Comparison of ENCODE assay signal across 15 cellular contexts in genomic region chr1:228830185-228830953, GRCh38.
DNase-seq lines count a peak whose midpoint lies in the region; ATAC-seq, FAIRE-seq and TF ChIP-seq lines count a peak whose summit lies in the region.
"Had no signal": no experiment of that assay in that cellular context is flagged by ENCODE, and none has a peak within 500 bp of the region (broad histone marks: within the 10 kb centered on the region; RNA-seq: fewer than 3 reads in every experiment).

No MANE protein-coding gene starts in this region.

- peak overlapping the region; percentile 17 for H3K9ac ChIP-seq in HCT116 (ENCODE audit: low read length)
- no peak overlapping the region for H3K9ac ChIP-seq in endodermal cell (ENCODE audit: extremely low read depth, low read length, poor library complexity, severe bottlenecking)

- BruUV-seq in HCT116 (replicated peaks; lab: Mats Ljungman, UMichigan), result no TSS peak

- H3K4me2 ChIP-seq in A549 (peak overlapping the region; percentile 43; the same call in 2 of the 3 replicates), HCT116 (ENCODE audit: low read length) (peak overlapping the region; percentile 52)

- H3K4me3 Mint-ChIP-seq in endodermal cell, result no peak overlapping the region
- H3K4me3 Mint-ChIP-seq: activated CD4-positive, alpha-beta memory T cell treated with anti-CD3 and anti-CD28 coated beads for 36 hours; activated naive CD8-positive, alpha-beta T cell treated with anti-CD3 and anti-CD28 coated beads, Interleukin-2, amount 50 U/mL, for 24 hours had no signal

- H3K9me3 Mint-ChIP-seq in endodermal cell, result no peaks in the 10 kb centered on the region
- H3K9me3 Mint-ChIP-seq: activated CD4-positive, alpha-beta memory T cell treated with anti-CD3 and anti-CD28 coated beads for 36 hours; activated naive CD8-positive, alpha-beta T cell treated with anti-CD3 and anti-CD28 coated beads, Interleukin-2, amount 50 U/mL, for 24 hours had no signal

- H3K9me2 ChIP-seq in HCT116 (ENCODE audit: insufficient read depth), result no peaks in the 10 kb centered on the region

- no peaks in the 10 kb centered on the region for H3K79me2 ChIP-seq in HCT116 (ENCODE audit: insufficient read depth, low read length)

- TF ChIP-seq CTCF in A549 (IDR thresholded peaks at IDR 0.05) (no peak), HCT116 (IDR thresholded peaks at IDR 0.05 in 2 of 3, conservative IDR thresholded peaks at IDR 0.05 in 1 of 3; ENCODE audit: borderline replicate concordance in 1 of 3, insufficient read depth in 1 of 3, low read depth in 2 of 3, low read length in 2 of 3) (no peak), endodermal cell (conservative IDR thresholded peaks at IDR 0.05) (no peak)

- H3K9me3 ChIP-seq in A549 (no peaks in the 10 kb centered on the region), HCT116 (ENCODE audit: control insufficient read depth in 1 of 2, insufficient read depth in 1 of 2, low read depth in 1 of 2, low read length in 2 of 2) (no peaks in the 10 kb centered on the region), endodermal cell (ENCODE audit: control insufficient read depth, low read length) (no peaks in the 10 kb centered on the region)
- H3K9me3 ChIP-seq: BE2C had no signal

- RAD21 ChIA-PET in HCT116 (lab: Charles Lee; ENCODE audit: low non-redundant PET in 1 of 2, low total read pairs in 2 of 2, uncharacterized antibody in 2 of 2, unreplicated experiment in 2 of 2), result no interaction called here

- DNase-seq in A549 (ENCODE audit: low read depth in 1 of 2, low spot score in 1 of 2) (no peak), HCT116 (ENCODE audit: low read depth, low spot score) (no peak), endodermal cell (peak; percentile 61), middle frontal gyrus (ENCODE audit: extremely low spot score, low spot score) (peak; percentile 50), SK-N-DZ (ENCODE audit: low spot score) (no peak), H54 (ENCODE audit: insufficient read length, low spot score) (no peak)
- DNase-seq: activated CD4-positive, alpha-beta memory T cell treated with anti-CD3 and anti-CD28 coated beads for 36 hours; activated naive CD8-positive, alpha-beta T cell treated with anti-CD3 and anti-CD28 coated beads, Interleukin-2, amount 50 U/mL, for 24 hours; BE2C; effector CD8-positive, alpha-beta T cell; glutamatergic neuron; naive thymus-derived CD4-positive, alpha-beta T cell; NCI-H748 treated with DMSO at 0.1 percent for 48 hours had no signal

- H3K4me1 ChIP-seq in A549 (peaks cover 33% of the 10 kb centered on the region), HCT116 (ENCODE audit: control insufficient read depth in 1 of 2, insufficient read depth in 2 of 2, low read length in 2 of 2) (peaks cover 20 to 23% of the 10 kb centered on the region in 2 experiments), endodermal cell (ENCODE audit: control insufficient read depth, insufficient read depth, low read length) (no peaks in the 10 kb centered on the region)

- ATAC-seq in A549 (peak in 1 of 2 experiments; percentile 39; a peak in 3 of 6 replicates), HCT116 (peak; percentile 51), HG03159 (IDR thresholded peaks at IDR 0.05; ENCODE audit: unreplicated experiment) (no peak), HG02870 (IDR thresholded peaks at IDR 0.05; ENCODE audit: unreplicated experiment) (no peak)
- ATAC-seq: naive thymus-derived CD4-positive, alpha-beta T cell had no signal

- H3K27me3 Mint-ChIP-seq in endodermal cell (ENCODE audit: insufficient read depth), result peaks cover 14% of the 10 kb centered on the region
- H3K27me3 Mint-ChIP-seq: activated naive CD8-positive, alpha-beta T cell treated with anti-CD3 and anti-CD28 coated beads, Interleukin-2, amount 50 U/mL, for 24 hours had no signal

- H3K4me3 ChIP-seq in A549 (no peak overlapping the region), HCT116 (replicated peaks in 1 of 2; ENCODE audit: low read depth in 1 of 2, low read length in 2 of 2) (no peak overlapping the region), endodermal cell (ENCODE audit: low read length) (no peak overlapping the region)

- CTCF ChIA-PET in A549 (lab: Yijun Ruan, JAX) (interaction anchor here (1.2 kb wide), 1 partner anchor 95 kb away, joined by 4 read pairs; the partner anchor contains the start of gene RHOU), HCT116 (lab: Charles Lee) (interaction anchor here (1.6 kb wide), 1 partner anchor 95 kb away, joined by 3 read pairs; the partner anchor contains the start of gene RHOU)

- TF ChIP-seq RAD21 in A549 (conservative IDR thresholded peaks at IDR 0.05 in 1 of 2, IDR thresholded peaks at IDR 0.05 in 1 of 2), result no peak
- TF ChIP-seq RAD21 in HCT116 (IDR thresholded peaks at IDR 0.05; ENCODE audit: low read depth), result no peak

- POLR2A ChIA-PET in A549 (lab: Yijun Ruan, JAX), result no interaction called here
- POLR2A ChIA-PET in HCT116 (lab: Charles Lee), result interaction anchor here (1.0 kb wide), 1 partner anchor 8 kb away, joined by 3 read pairs; no protein-coding TSS in a partner anchor

- H3K36me3 ChIP-seq in HCT116 (ENCODE audit: control insufficient read depth in 1 of 2, insufficient read depth in 2 of 2, low read length in 2 of 2), result no peaks in the 10 kb centered on the region
- no peaks in the 10 kb centered on the region for H3K36me3 ChIP-seq in endodermal cell (ENCODE audit: control insufficient read depth, insufficient read depth, low read length)
- H3K36me3 ChIP-seq: BE2C had no signal

- WGBS in A549 (ENCODE audit: missing lambda C conversion rate), result 92% methylated on average over 12 of the region's 14 CpGs
- WGBS in endodermal cell (ENCODE audit: insufficient coverage in 1 of 2, insufficient read length in 1 of 2), 2 experiments, result 84 to 87% methylated on average over 13 to 14 of the region's 14 CpGs

- no peak overlapping the region for H3K27ac Mint-ChIP-seq in endodermal cell
- H3K27ac Mint-ChIP-seq: activated CD4-positive, alpha-beta memory T cell treated with anti-CD3 and anti-CD28 coated beads for 36 hours; activated naive CD8-positive, alpha-beta T cell treated with anti-CD3 and anti-CD28 coated beads, Interleukin-2, amount 50 U/mL, for 24 hours had no signal

- intact Hi-C loops in HCT116 (cut with micrococcal nuclease), result loop anchor here (10.0 kb wide), 1 partner anchor 394 kb away; no protein-coding TSS in a partner anchor

- no peaks in the 10 kb centered on the region for H3K36me3 Mint-ChIP-seq in endodermal cell (ENCODE audit: low read depth)
- H3K36me3 Mint-ChIP-seq: activated CD4-positive, alpha-beta memory T cell treated with anti-CD3 and anti-CD28 coated beads for 36 hours had no signal

- H3K27ac ChIP-seq in A549, result peak overlapping the region; percentile 50 to 56
- peak overlapping the region; percentile 27; the same call in 1 of the 2 replicates for H3K27ac ChIP-seq in HCT116 (ENCODE audit: low read depth, low read length)
- no peak overlapping the region for H3K27ac ChIP-seq in endodermal cell (ENCODE audit: low read depth, low read length)

- H4K20me1 ChIP-seq in HCT116 (ENCODE audit: insufficient read depth), result no peaks in the 10 kb centered on the region

- peaks cover 18% of the 10 kb centered on the region for H3K4me1 Mint-ChIP-seq in endodermal cell

- H3K27me3 ChIP-seq in HCT116 (ENCODE audit: insufficient read depth, low read length) (no peaks in the 10 kb centered on the region; the same call in 1 of the 2 replicates), endodermal cell (ENCODE audit: control insufficient read depth, insufficient read depth, low read length, poor library complexity, severe bottlenecking) (no peaks in the 10 kb centered on the region)
- H3K27me3 ChIP-seq: BE2C had no signal

- TF ChIP-seq POLR2A in A549 (IDR thresholded peaks at IDR 0.05; ENCODE audit: low read length) (no peak), HCT116 (IDR thresholded peaks at IDR 0.05; ENCODE audit: borderline replicate concordance, extremely low read depth, insufficient read depth, insufficient read length) (no peak), H54 (IDR thresholded peaks at IDR 0.05; ENCODE audit: low read depth, low read length) (no peak)

- FAIRE-seq in A549 (lab: Jason Lieb, UNC), result no peak
- no peak for FAIRE-seq in H54 (lab: Jason Lieb, UNC)

- TF ChIP-seq EP300 in A549 (IDR thresholded peaks at IDR 0.05), result no peak

- peak overlapping the region; percentile 14 for H2AFZ ChIP-seq in HCT116 (ENCODE audit: low read depth, low read length, poor library complexity, severe bottlenecking)

TF ChIP-seq in A549, 52 proteins besides CTCF, POLR2A, EP300 and RAD21 (continues in another document):
- TF ChIP-seq HMGXB4 (CRISPR knock-in tag; IDR thresholded peaks at IDR 0.05; ENCODE audit: borderline replicate concordance), result no peak
- TF ChIP-seq ZC3H11A (IDR thresholded peaks at IDR 0.05), result no peak
- TF ChIP-seq RCOR1 (IDR thresholded peaks at IDR 0.05; ENCODE audit: low read depth, low read length), result no peak
- no peak for TF ChIP-seq CBX8 (IDR thresholded peaks at IDR 0.05)
- TF ChIP-seq JUN (IDR thresholded peaks at IDR 0.05), result no peak

TF ChIP-seq in HCT116, 20 proteins besides CTCF, POLR2A, EP300 and RAD21 (continues in another document):
- TF ChIP-seq FOSL1 (IDR thresholded peaks at IDR 0.05; ENCODE audit: low read depth) (no peak), ELF1 (IDR thresholded peaks at IDR 0.05; ENCODE audit: borderline replicate concordance, low read depth) (no peak), EZH2phosphoT487 (IDR thresholded peaks at IDR 0.05; ENCODE audit: borderline replicate concordance) (no peak), SP1 (IDR thresholded peaks at IDR 0.05; ENCODE audit: low read depth) (no peak), SRF (IDR thresholded peaks at IDR 0.05; ENCODE audit: low read depth) (no peak), ZFX (IDR thresholded peaks at IDR 0.05) (no peak), POLR2AphosphoS5 (IDR thresholded peaks at IDR 0.05; ENCODE audit: low read depth, low read length) (no peak), ZBTB33 (IDR thresholded peaks at IDR 0.05; ENCODE audit: extremely low read depth, insufficient replicate concordance, low read length) (no peak), JUND (IDR thresholded peaks at IDR 0.05) (no peak), CBX3 (IDR thresholded peaks at IDR 0.05; ENCODE audit: low read depth) (no peak)

Comparison
In these comparisons a context has a peak if more than half of its experiments do, and no peak if none do; other contexts are left out.
1. DNase-seq: peak in endodermal cell (single experiment) and middle frontal gyrus (single experiment); none in A549 (0 of 2), HCT116 (single experiment), SK-N-DZ (single experiment) and H54 (single experiment).